12 cellular contexts compared by ENCODE assay signal in the genomic region with DNA sequence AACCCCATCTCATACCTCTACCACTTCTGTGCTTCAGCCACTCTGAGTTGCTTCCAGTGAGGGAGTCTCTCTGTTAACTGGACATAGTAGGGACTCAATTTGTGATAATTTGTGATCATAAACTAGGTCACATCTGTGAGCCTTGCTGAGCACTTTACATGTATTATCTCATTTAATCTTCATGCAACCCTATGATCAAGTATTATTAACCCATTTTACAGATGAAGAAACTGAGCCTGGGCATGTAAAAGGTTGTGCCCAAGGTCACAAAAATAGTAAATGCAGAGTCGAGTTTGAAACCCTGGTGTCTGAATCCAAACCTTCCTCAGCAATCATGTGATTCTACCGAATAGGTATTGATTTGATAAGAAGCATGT. TPM values are rescaled to one million over a fixed set of nuclear protein-coding genes. Genes with fewer than 3 reads are reported as not detected.
DNase-seq lines count a peak whose midpoint lies in the region; ATAC-seq and TF ChIP-seq lines count a peak whose summit lies in the region.
"Had no signal": no experiment of that assay in that cellular context is flagged by ENCODE, and none has a peak within 500 bp of the region (broad histone marks: within the 10 kb centered on the region; RNA-seq: fewer than 3 reads in every experiment).

No MANE protein-coding gene starts in this region.

- WGBS in psoas muscle, 3 donors: 75 to 80% (median 80%) methylated on average over 2 of the region's 2 CpGs

- DNase-seq in AG04450 (ENCODE audit: low read depth, low spot score): no peak
- no peak for DNase-seq in coronary artery (ENCODE audit: low spot score)
- DNase-seq in psoas muscle: no peak
- no peak for DNase-seq in HCEC 1CT
- no peak for DNase-seq in UCSD-AML1 (lab: John Stamatoyannopoulos, UW; ENCODE audit: unreplicated experiment)
- DNase-seq: activated CD4-positive, alpha-beta T cell treated with anti-CD3 and anti-CD28 coated beads, Interleukin-2, amount 50 U/mL, for 48 hours; activated gamma-delta T cell treated with Interleukin-2 at 50 U/mL for 16 hours; NCI-H774; spleen had no signal

- H3K27me3 ChIP-seq in AG04450 (ENCODE audit: control insufficient read depth, insufficient read depth, low read length) (no peaks in the 10 kb centered on the region), psoas muscle (ENCODE audit: insufficient read depth in 3 of 3, low read length in 2 of 3) (no peaks in the 10 kb centered on the region)
- H3K27me3 ChIP-seq: spleen had no signal

- TF ChIP-seq CTCF in AG04450 (IDR thresholded peaks at IDR 0.05; ENCODE audit: low read depth, low read length): no peak
- TF ChIP-seq CTCF in coronary artery (IDR thresholded peaks at IDR 0.05): no peak
- no peak for TF ChIP-seq CTCF in psoas muscle (IDR thresholded peaks at IDR 0.05)

- peak overlapping the region; percentile 69 for H3K27ac ChIP-seq in AG04450 (ENCODE audit: low read depth, low read length)
- H3K27ac ChIP-seq in coronary artery: peak overlapping the region; percentile 95 to 97
- peak overlapping the region; percentile 89 for H3K27ac ChIP-seq in psoas muscle

- intact Hi-C loops in psoas muscle (cut with DNase I): loop anchor here (5.0 to 10.0 kb wide), 3 partner anchors 33 to 56 kb away; a partner anchor contains a TSS

- CTCF ChIA-PET in AG04450 (lab: Charles Lee): interaction anchor here (1.1 to 5.6 kb wide), 2 partner anchors 28 to 256 kb away, joined by 4 to 77 read pairs; a partner anchor contains a TSS

- peaks cover 51% of the 10 kb centered on the region for H3K4me1 ChIP-seq in psoas muscle

- POLR2A ChIA-PET in AG04450 (lab: Yijun Ruan, JAX): interaction anchor here (1.1 kb wide), 1 partner anchor 35 kb away, joined by 4 read pairs; a partner anchor contains a TSS

- H3K9me3 ChIP-seq in AG04450 (ENCODE audit: control insufficient read depth, insufficient read depth, low read length) (no peaks in the 10 kb centered on the region), psoas muscle (no peaks in the 10 kb centered on the region)
- H3K9me3 ChIP-seq: spleen had no signal

- ATAC-seq in psoas muscle (no peak), GM21526 (IDR thresholded peaks at IDR 0.05; ENCODE audit: low FRiP score, unreplicated experiment) (no peak)

- no peaks in the 10 kb centered on the region for H3K36me3 ChIP-seq in psoas muscle (ENCODE audit: insufficient read depth in 1 of 2, low read depth in 1 of 2)
- H3K36me3 ChIP-seq: spleen had no signal

- H3K4me3 ChIP-seq in AG04450 (ENCODE audit: low read depth, low read length): no peak overlapping the region
- no peak overlapping the region for H3K4me3 ChIP-seq in coronary artery
- no peak overlapping the region for H3K4me3 ChIP-seq in psoas muscle
- H3K4me3 ChIP-seq: spleen had no signal

RNA-seq across cellular contexts. Expression of a gene that starts 18.6 kb away (rescaled TPM):
- polyA plus RNA-seq in AG04450 (2011; rRNA removed) (11.8 and 12.1 TPM in 2 replicates), psoas muscle (1 to 10 TPM; 1.0 to 2.5 (median 2.0) TPM)
- polyA minus RNA-seq in AG04450 (2011; rRNA and poly(A)+ RNA removed): 31.8 and 35.4 TPM in 2 replicates
- 1 to 10 TPM; 3.0 to 5.2 (median 4.3) TPM for total RNA-seq in psoas muscle

RNA-seq across cellular contexts. Expression of a gene that starts 19.8 kb away (rescaled TPM):
- polyA plus RNA-seq in AG04450 (2011; rRNA removed) (not detected in 2 replicates), psoas muscle (under 1 TPM; 0.65 to 0.78 (median 0.75) TPM)
- polyA minus RNA-seq in AG04450 (2011; rRNA and poly(A)+ RNA removed): not detected in 2 replicates
- 1 to 10 TPM in 1 of 4 donors, under 1 TPM in 1, not detected in 2; 0.53 to 3.3 TPM for total RNA-seq in psoas muscle
- total RNA-seq: spleen, ureter had no signal
- polyA plus RNA-seq: neural cell, spleen had no signal

RNA-seq across cellular contexts. Expression of a gene that starts 26.4 kb away (rescaled TPM):
- polyA plus RNA-seq in AG04450 (2011; rRNA removed) (1.9 and 2.7 TPM in 2 replicates), psoas muscle (100 to 1,000 TPM; 168 to 304 (median 293) TPM)
- polyA minus RNA-seq in AG04450 (2011; rRNA and poly(A)+ RNA removed): 0.65 and 1.1 TPM in 2 replicates
- total RNA-seq in psoas muscle: 1,000 to 10,000 TPM in 1 of 4 donors, 100 to 1,000 TPM in 3; 164 to 2,869 (median 749) TPM

RNA-seq across cellular contexts. Expression of a gene that starts 35.3 kb away (rescaled TPM):
- polyA plus RNA-seq in AG04450 (2011; rRNA removed): 131 and 166 TPM in 2 replicates
- 118 and 145 TPM in 2 replicates for polyA minus RNA-seq in AG04450 (2011; rRNA and poly(A)+ RNA removed)
- 100 to 1,000 TPM; 145 to 346 (median 248) TPM for total RNA-seq in psoas muscle
- 100 to 1,000 TPM; 431 to 818 (median 460) TPM for polyA plus RNA-seq in psoas muscle

RNA-seq across cellular contexts. Expression of a gene that starts 36.4 kb away (rescaled TPM):
- 20.7 and 24.9 TPM in 2 replicates for polyA plus RNA-seq in AG04450 (2011; rRNA removed)
- 20.5 and 27.5 TPM in 2 replicates for polyA minus RNA-seq in AG04450 (2011; rRNA and poly(A)+ RNA removed)
- total RNA-seq in psoas muscle: 10 to 100 TPM; 22.7 to 92.8 (median 57.6) TPM
- polyA plus RNA-seq in psoas muscle: 10 to 100 TPM; 12.8 to 22.4 (median 21.6) TPM

Comparison
In these comparisons a context has a peak if more than half of its experiments do, and no peak if none do; other contexts are left out.
1. RNA of a gene that starts 26.4 kb away (polyA plus RNA-seq): 168 to 304 TPM in psoas muscle; 1.9 to 2.7 TPM in AG04450; every median in the first group is over 10 times any median in the second.
2. Peak in every context shown above with its lines, with median percentiles within 50 percentile points of each other: H3K27ac ChIP-seq.